Comparison of ENCODE assay signal across 11 cellular contexts in the genomic region with DNA sequence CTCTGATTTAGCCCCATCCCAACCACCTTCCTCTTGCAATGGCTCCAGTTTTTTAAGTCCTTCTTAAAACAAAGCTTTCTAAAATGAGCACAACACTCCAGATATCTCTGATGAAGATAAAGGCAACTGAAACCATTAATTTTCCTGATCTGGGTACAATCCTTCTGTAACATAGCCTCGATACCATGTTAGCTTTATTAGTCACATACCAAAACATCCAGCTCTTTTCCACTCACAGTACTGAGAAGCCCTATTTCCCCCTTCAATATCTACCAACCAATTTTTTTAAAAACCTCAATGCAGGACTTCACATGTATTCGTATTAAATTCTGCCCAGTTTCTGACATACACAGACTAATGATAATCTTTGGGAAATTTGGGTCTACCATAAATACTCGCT.
A peak's percentile ranks its signal among the peaks of the same experiment; 100 is the strongest.
DNase-seq lines count a peak whose midpoint lies in the region; ATAC-seq, FAIRE-seq and TF ChIP-seq lines count a peak whose summit lies in the region.
"Had no signal": no experiment of that assay in that cellular context is flagged by ENCODE, and none has a peak within 500 bp of the region (broad histone marks: within the 10 kb centered on the region; RNA-seq: fewer than 3 reads in every experiment).

No MANE protein-coding gene starts in this region.

- POLR2A ChIA-PET in GM12878 (lab: Charles Lee) = interaction anchor here (0.6 kb wide), 1 partner anchor 1554 kb away, joined by 7 read pairs; no protein-coding TSS in a partner anchor
- POLR2A ChIA-PET in naive thymus-derived CD4-positive, alpha-beta T cell (lab: Charles Lee) = interaction anchor here (0.6 kb wide), 1 partner anchor 9 kb away, joined by 3 read pairs; no protein-coding TSS in a partner anchor

- TF ChIP-seq RAD21 in GM12878 (IDR thresholded peaks at IDR 0.05; ENCODE audit: insufficient read depth, low read depth, low read length) = no peak

- ATAC-seq in GM12878 (no peak), HG03139 (IDR thresholded peaks at IDR 0.05; ENCODE audit: unreplicated experiment) (no peak)
- ATAC-seq in naive thymus-derived CD4-positive, alpha-beta T cell = no peak

- no peaks in the 10 kb centered on the region for H3K4me1 ChIP-seq in GM12878 (ENCODE audit: control insufficient read depth, insufficient read depth, low read length)
- peaks cover 7% of the 10 kb centered on the region in 2 donors for H3K4me1 ChIP-seq in naive thymus-derived CD4-positive, alpha-beta T cell (ENCODE audit: control insufficient read depth in 2 of 2, insufficient read depth in 2 of 2, low read length in 2 of 2)

- H3K27ac ChIP-seq in GM12878 (ENCODE audit: control insufficient read depth, insufficient read depth) = no peak overlapping the region
- H3K27ac ChIP-seq in naive thymus-derived CD4-positive, alpha-beta T cell (ENCODE audit: low read depth, low read length) = no peak overlapping the region

- CTCF ChIA-PET in GM12878 (lab: Yijun Ruan, JAX) = interaction anchor here (1.0 to 1.3 kb wide), 3 partner anchors 23 to 174 kb away, joined by 3 to 5 read pairs (median 3); no protein-coding TSS in a partner anchor
- CTCF ChIA-PET in naive thymus-derived CD4-positive, alpha-beta T cell (lab: Charles Lee) = no interaction called here

- peak overlapping the region; percentile 81 for H3K4me2 ChIP-seq in GM12878 (ENCODE audit: control insufficient read depth, insufficient read depth)

- WGBS in GM12878 (ENCODE audit: insufficient coverage, insufficient replicate concordance, low lambda C conversion rate, missing lambda C conversion rate) = 34% methylated on average over 3 of the region's 3 CpGs

- H4K20me1 ChIP-seq in GM12878 (ENCODE audit: control insufficient read depth, insufficient read depth) = no peaks in the 10 kb centered on the region

- H3K9me3 ChIP-seq in GM12878 (replicated peaks; ENCODE audit: control insufficient read depth, insufficient read depth, low read length) = no peaks in the 10 kb centered on the region; the same call in 2 of the 3 replicates
- no peaks in the 10 kb centered on the region for H3K9me3 ChIP-seq in naive thymus-derived CD4-positive, alpha-beta T cell (ENCODE audit: control insufficient read depth in 2 of 3, low read length in 3 of 3)
- H3K9me3 ChIP-seq: esophagus squamous epithelium had no signal

- peaks cover 0 to 2% (median 0%) of the 10 kb centered on the region in 11 donors for H3K9me3 Mint-ChIP-seq in naive thymus-derived CD4-positive, alpha-beta T cell

- in situ Hi-C loops in GM12878 (cut with MboI) = no loop called here

- SMC1A ChIA-PET in GM12878 (lab: Charles Lee; ENCODE audit: uncharacterized antibody, unreplicated experiment) = interaction anchor here (0.9 to 1.4 kb wide), 4 partner anchors 21 to 45 kb away, joined by 3 to 4 read pairs (median 3); no protein-coding TSS in a partner anchor

- peaks cover 0 to 4% (median 3%) of the 10 kb centered on the region in 5 donors for H3K36me3 Mint-ChIP-seq in naive thymus-derived CD4-positive, alpha-beta T cell

- intact Hi-C loops in GM12878 (cut with micrococcal nuclease; ENCODE audit: unreplicated experiment) = no loop called here
- intact Hi-C loops in naive thymus-derived CD4-positive, alpha-beta T cell (cut with micrococcal nuclease) = loop anchor here in 1 of 2 donors (5.0 kb wide), 1 partner anchor 104 kb away; no protein-coding TSS in a partner anchor

- H3K4me3 ChIP-seq in GM12878 = peak overlapping the region; percentile 14; the same call in 1 of the 2 replicates
- H3K4me3 ChIP-seq in naive thymus-derived CD4-positive, alpha-beta T cell (ENCODE audit: low read length) = no peak overlapping the region

- H3K27ac Mint-ChIP-seq in naive thymus-derived CD4-positive, alpha-beta T cell = peak overlapping the region in 6 of 9 donors; percentile 5 to 90 (median 40)

- H3K27me3 ChIP-seq in GM12878 (replicated peaks in 1 of 2; ENCODE audit: control insufficient read depth in 2 of 2, insufficient read depth in 2 of 2, low read length in 1 of 2) = no peaks in the 10 kb centered on the region
- H3K27me3 ChIP-seq in naive thymus-derived CD4-positive, alpha-beta T cell (ENCODE audit: control insufficient read depth in 2 of 2, insufficient read depth in 2 of 2, low read length in 2 of 2) = no peaks in the 10 kb centered on the region
- H3K27me3 ChIP-seq: esophagus squamous epithelium had no signal

- DNase-seq in EH (ENCODE audit: low read depth) = peak; percentile 63
- peak; percentile 47 for DNase-seq in LHCN-M2 (ENCODE audit: low read depth)
- no peak for DNase-seq in GM12878 (ENCODE audit: low read depth, low spot score)
- DNase-seq in naive thymus-derived CD4-positive, alpha-beta T cell = no peak
- no peak for DNase-seq in kidney glomerular epithelial cell (lab: John Stamatoyannopoulos, UW)
- no peak for DNase-seq in NK-92 (lab: John Stamatoyannopoulos, UW; ENCODE audit: unreplicated experiment)
- DNase-seq: DMS 273 treated with DMSO at 0.1 percent for 48 hours, esophagus squamous epithelium, Right ventricle myocardium superior had no signal

- no peaks in the 10 kb centered on the region for H3K36me3 ChIP-seq in GM12878 (ENCODE audit: control insufficient read depth in 2 of 2, insufficient read depth in 2 of 2, low read length in 1 of 2)
- H3K36me3 ChIP-seq in naive thymus-derived CD4-positive, alpha-beta T cell (ENCODE audit: control insufficient read depth in 2 of 3, insufficient read depth in 3 of 3, low read length in 3 of 3) = no peaks in the 10 kb centered on the region
- H3K36me3 ChIP-seq: esophagus squamous epithelium had no signal

- no peak for TF ChIP-seq POLR2A in GM12878 (IDR thresholded peaks at IDR 0.05; ENCODE audit: low read depth, low read length)

- H3K27me3 Mint-ChIP-seq in naive thymus-derived CD4-positive, alpha-beta T cell = no peaks in the 10 kb centered on the region

- TF ChIP-seq CTCF in GM12878 (IDR thresholded peaks at IDR 0.05 in 2 of 3, conservative IDR thresholded peaks at IDR 0.05 in 1 of 3; ENCODE audit: control insufficient read depth in 2 of 3, extremely low read depth in 1 of 3, insufficient read depth in 1 of 3, low read depth in 3 of 3, low read length in 3 of 3) = no peak

- no peak for FAIRE-seq in GM12878 (lab: Jason Lieb, UNC)
- FAIRE-seq: islet of Langerhans had no signal

- no peak for TF ChIP-seq EP300 in GM12878 (IDR thresholded peaks at IDR 0.05; ENCODE audit: borderline replicate concordance in 1 of 2, control insufficient read depth in 1 of 2, low read depth in 2 of 2, low read length in 2 of 2)

- H3K4me3 Mint-ChIP-seq in naive thymus-derived CD4-positive, alpha-beta T cell = peak overlapping the region in 8 of 10 donors; percentile 52 to 79 (median 72)

- H3K4me1 Mint-ChIP-seq in naive thymus-derived CD4-positive, alpha-beta T cell = peaks cover 55 to 94% (median 86%) of the 10 kb centered on the region in 7 donors

- RAD21 ChIA-PET in GM12878 (lab: Charles Lee; ENCODE audit: unreplicated experiment) = no interaction called here

- H3K79me2 ChIP-seq in GM12878 (ENCODE audit: control insufficient read depth, insufficient read depth, low read length) = peaks cover 6% of the 10 kb centered on the region; the same call in 1 of the 2 replicates

- no TSS peak for BruUV-seq in GM12878 (replicated peaks; lab: Mats Ljungman, UMichigan)

- no peak overlapping the region for H3K9ac ChIP-seq in GM12878 (ENCODE audit: control insufficient read depth, insufficient read depth, low read length)

- no peak overlapping the region; the same call in 1 of the 2 replicates for H2AFZ ChIP-seq in GM12878 (ENCODE audit: control insufficient read depth, low read depth, low read length)

TF ChIP-seq in GM12878, 131 proteins besides CTCF, POLR2A, EP300 and RAD21 (continues in another document):
- TF ChIP-seq IKZF1 (conservative IDR thresholded peaks at IDR 0.05) (no peak), STAT1 (conservative IDR thresholded peaks at IDR 0.05) (no peak), JUNB (IDR thresholded peaks at IDR 0.05) (no peak), NRF1 (conservative IDR thresholded peaks at IDR 0.05; ENCODE audit: low read depth, low read length) (no peak), TARDBP (IDR thresholded peaks at IDR 0.05; ENCODE audit: borderline replicate concordance) (no peak), SMAD1 (IDR thresholded peaks at IDR 0.05; ENCODE audit: low read depth, partially characterized antibody) (no peak), MEF2B (IDR thresholded peaks at IDR 0.05; ENCODE audit: partially characterized antibody, poor library complexity, severe bottlenecking) (no peak), DPF2 (IDR thresholded peaks at IDR 0.05) (no peak), PAX5 (IDR thresholded peaks at IDR 0.05; ENCODE audit: borderline replicate concordance, low read depth, low read length) (no peak), KLF5 (IDR thresholded peaks at IDR 0.05; ENCODE audit: partially characterized antibody) (no peak), KDM1A (IDR thresholded peaks at IDR 0.05; ENCODE audit: borderline replicate concordance) (no peak), BACH1 (IDR thresholded peaks at IDR 0.05; ENCODE audit: borderline replicate concordance) (no peak), LARP7 (IDR thresholded peaks at IDR 0.05) (no peak), NBN (IDR thresholded peaks at IDR 0.05) (no peak), FOXM1 (IDR thresholded peaks at IDR 0.05; ENCODE audit: low read depth, low read length) (no peak)
- TF ChIP-seq, protein P1, sequence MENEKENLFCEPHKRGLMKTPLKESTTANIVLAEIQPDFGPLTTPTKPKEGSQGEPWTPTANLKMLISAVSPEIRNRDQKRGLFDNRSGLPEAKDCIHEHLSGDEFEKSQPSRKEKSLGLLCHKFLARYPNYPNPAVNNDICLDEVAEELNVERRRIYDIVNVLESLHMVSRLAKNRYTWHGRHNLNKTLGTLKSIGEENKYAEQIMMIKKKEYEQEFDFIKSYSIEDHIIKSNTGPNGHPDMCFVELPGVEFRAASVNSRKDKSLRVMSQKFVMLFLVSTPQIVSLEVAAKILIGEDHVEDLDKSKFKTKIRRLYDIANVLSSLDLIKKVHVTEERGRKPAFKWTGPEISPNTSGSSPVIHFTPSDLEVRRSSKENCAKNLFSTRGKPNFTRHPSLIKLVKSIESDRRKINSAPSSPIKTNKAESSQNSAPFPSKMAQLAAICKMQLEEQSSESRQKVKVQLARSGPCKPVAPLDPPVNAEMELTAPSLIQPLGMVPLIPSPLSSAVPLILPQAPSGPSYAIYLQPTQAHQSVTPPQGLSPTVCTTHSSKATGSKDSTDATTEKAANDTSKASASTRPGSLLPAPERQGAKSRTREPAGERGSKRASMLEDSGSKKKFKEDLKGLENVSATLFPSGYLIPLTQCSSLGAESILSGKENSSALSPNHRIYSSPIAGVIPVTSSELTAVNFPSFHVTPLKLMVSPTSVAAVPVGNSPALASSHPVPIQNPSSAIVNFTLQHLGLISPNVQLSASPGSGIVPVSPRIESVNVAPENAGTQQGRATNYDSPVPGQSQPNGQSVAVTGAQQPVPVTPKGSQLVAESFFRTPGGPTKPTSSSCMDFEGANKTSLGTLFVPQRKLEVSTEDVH (IDR thresholded peaks at IDR 0.05; ENCODE audit: low read depth, partially characterized antibody) = no peak

Comparison
In these comparisons a context has a peak if more than half of its experiments do, and no peak if none do; other contexts are left out.
1. DNase-seq: peak in EH (single experiment) and LHCN-M2 (single experiment); none in GM12878 (single experiment), naive thymus-derived CD4-positive, alpha-beta T cell (0 of 9), kidney glomerular epithelial cell (single experiment) and NK-92 (single experiment).